13 cellular contexts compared by ENCODE assay signal in genomic region chr5:132102101-132102701, GRCh38. TPM values are rescaled to one million over a fixed set of nuclear protein-coding genes. Genes with fewer than 3 reads are reported as not detected.
DNase-seq lines count a peak whose midpoint lies in the region; ATAC-seq and TF ChIP-seq lines count a peak whose summit lies in the region.
"Had no signal": no experiment of that assay in that cellular context is flagged by ENCODE, and none has a peak within 500 bp of the region (broad histone marks: within the 10 kb centered on the region; RNA-seq: fewer than 3 reads in every experiment).

No MANE protein-coding gene starts in this region.

- H3K27ac ChIP-seq in effector memory CD4-positive, alpha-beta T cell (ENCODE audit: insufficient read depth, low read length, poor library complexity, severe bottlenecking): peak overlapping the region; percentile 85
- H3K27ac ChIP-seq in A673 (ENCODE audit: low read depth, low read length, poor library complexity, severe bottlenecking): no peak overlapping the region
- H3K27ac ChIP-seq: cardiac muscle cell had no signal

- ATAC-seq in GM19328 (IDR thresholded peaks at IDR 0.05; ENCODE audit: unreplicated experiment): no peak

- H3K36me3 Mint-ChIP-seq in activated CD4-positive, alpha-beta memory T cell treated with anti-CD3 and anti-CD28 coated beads for 36 hours: no peaks in the 10 kb centered on the region
- H3K36me3 Mint-ChIP-seq in stimulated activated naive CD8-positive, alpha-beta T cell treated with anti-CD3 and anti-CD28 coated beads, Interleukin-15, Interleukin-2, amounts not matched to agents 100 ng/mL and 50 ng/mL, for 24 hours (ENCODE audit: low read depth): peaks cover under 1% of the 10 kb centered on the region

- BruUV-seq in A673 (replicated peaks; lab: Mats Ljungman, UMichigan): no TSS peak

- no peak for TF ChIP-seq CTCF in A673 (conservative IDR thresholded peaks at IDR 0.05; ENCODE audit: low read depth, low read length)

- peak overlapping the region; percentile 86 for H3K27ac Mint-ChIP-seq in activated CD4-positive, alpha-beta memory T cell treated with anti-CD3 and anti-CD28 coated beads for 36 hours
- H3K27ac Mint-ChIP-seq in stimulated activated naive CD8-positive, alpha-beta T cell treated with anti-CD3 and anti-CD28 coated beads, Interleukin-15, Interleukin-2, amounts not matched to agents 100 ng/mL and 50 ng/mL, for 24 hours: peak overlapping the region; percentile 97

- no peaks in the 10 kb centered on the region for H3K27me3 Mint-ChIP-seq in activated CD4-positive, alpha-beta memory T cell treated with anti-CD3 and anti-CD28 coated beads for 36 hours
- no peaks in the 10 kb centered on the region for H3K27me3 Mint-ChIP-seq in stimulated activated naive CD8-positive, alpha-beta T cell treated with anti-CD3 and anti-CD28 coated beads, Interleukin-15, Interleukin-2, amounts not matched to agents 100 ng/mL and 50 ng/mL, for 24 hours

- intact Hi-C loops in activated CD4-positive, alpha-beta memory T cell treated with anti-CD3 and anti-CD28 coated beads for 36 hours (cut with micrococcal nuclease): loop anchor here (2.0 to 10.0 kb wide), 3 partner anchors 193 to 847 kb away; partner anchors contain the start of gene SLC22A4
- intact Hi-C loops in A673 (cut with micrococcal nuclease; ENCODE audit: unreplicated experiment): no loop called here

- H3K9me3 Mint-ChIP-seq in activated CD4-positive, alpha-beta memory T cell treated with anti-CD3 and anti-CD28 coated beads for 36 hours: no peaks in the 10 kb centered on the region
- H3K9me3 Mint-ChIP-seq in stimulated activated naive CD8-positive, alpha-beta T cell treated with anti-CD3 and anti-CD28 coated beads, Interleukin-15, Interleukin-2, amounts not matched to agents 100 ng/mL and 50 ng/mL, for 24 hours: no peaks in the 10 kb centered on the region

- H3K9me3 ChIP-seq in effector memory CD4-positive, alpha-beta T cell (ENCODE audit: control insufficient read depth, low read length): no peaks in the 10 kb centered on the region
- H3K9me3 ChIP-seq in A673 (ENCODE audit: low read depth, low read length, poor library complexity, severe bottlenecking): no peaks in the 10 kb centered on the region

- H3K4me1 Mint-ChIP-seq in activated CD4-positive, alpha-beta memory T cell treated with anti-CD3 and anti-CD28 coated beads for 36 hours (ENCODE audit: low read depth): peaks cover 83% of the 10 kb centered on the region
- peaks cover 92% of the 10 kb centered on the region for H3K4me1 Mint-ChIP-seq in stimulated activated naive CD8-positive, alpha-beta T cell treated with anti-CD3 and anti-CD28 coated beads, Interleukin-15, Interleukin-2, amounts not matched to agents 100 ng/mL and 50 ng/mL, for 24 hours (ENCODE audit: low read depth)

- peaks cover 67% of the 10 kb centered on the region for H3K4me1 ChIP-seq in effector memory CD4-positive, alpha-beta T cell (ENCODE audit: control insufficient read depth, insufficient read depth, low read length, poor library complexity, severe bottlenecking)
- no peaks in the 10 kb centered on the region for H3K4me1 ChIP-seq in A673 (ENCODE audit: insufficient read depth, low read length, poor library complexity, severe bottlenecking)

- no peaks in the 10 kb centered on the region for H3K27me3 ChIP-seq in effector memory CD4-positive, alpha-beta T cell (replicated peaks; ENCODE audit: control insufficient read depth, insufficient read depth, low read length, poor library complexity, severe bottlenecking)
- no peaks in the 10 kb centered on the region for H3K27me3 ChIP-seq in A673 (replicated peaks; ENCODE audit: insufficient read depth, low read depth, low read length, poor library complexity)
- H3K27me3 ChIP-seq: cardiac muscle cell had no signal

- H3K4me3 ChIP-seq in effector memory CD4-positive, alpha-beta T cell (ENCODE audit: insufficient read depth, low read depth, low read length, poor library complexity, severe bottlenecking): no peak overlapping the region
- H3K4me3 ChIP-seq in A673 (ENCODE audit: low read depth, low read length, poor library complexity, severe bottlenecking): no peak overlapping the region
- H3K4me3 ChIP-seq: cardiac muscle cell had no signal

- CTCF ChIA-PET in activated CD4-positive, alpha-beta memory T cell treated with anti-CD3 and anti-CD28 coated beads for 36 hours (lab: Charles Lee): interaction anchor here (0.8 to 2.0 kb wide), 12 partner anchors 10 to 290 kb away, joined by 3 to 13 read pairs (median 4); no protein-coding TSS in a partner anchor
- CTCF ChIA-PET in A673 (lab: Charles Lee): no interaction called here

- H3K4me3 Mint-ChIP-seq in activated CD4-positive, alpha-beta memory T cell treated with anti-CD3 and anti-CD28 coated beads for 36 hours: peak overlapping the region; percentile 52
- peak overlapping the region; percentile 83 for H3K4me3 Mint-ChIP-seq in stimulated activated naive CD8-positive, alpha-beta T cell treated with anti-CD3 and anti-CD28 coated beads, Interleukin-15, Interleukin-2, amounts not matched to agents 100 ng/mL and 50 ng/mL, for 24 hours

- DNase-seq in activated effector memory CD4-positive, alpha-beta T cell treated with anti-CD3 and anti-CD28 coated beads, Interleukin-2, amount 50 U/mL, for 16 hours: peak; percentile 82
- DNase-seq in activated effector memory CD4-positive, alpha-beta T cell treated with Interleukin-2 at 50 U/mL for 16 hours: no peak
- peak; percentile 71 for DNase-seq in activated CD4-positive, alpha-beta memory T cell treated with anti-CD3 and anti-CD28 coated beads for 36 hours
- peak; percentile 36 to 58 (median 48) for DNase-seq in effector memory CD4-positive, alpha-beta T cell
- DNase-seq in A673 (ENCODE audit: low spot score): no peak
- no peak for DNase-seq in hypothalamus (lab: John Stamatoyannopoulos, UW)
- DNase-seq: ACHN, NCI-H187 had no signal

- POLR2A ChIA-PET in activated CD4-positive, alpha-beta memory T cell treated with anti-CD3 and anti-CD28 coated beads for 36 hours (lab: Charles Lee): interaction anchor here (0.8 to 8.1 kb wide), 9 partner anchors 11 to 393 kb away, joined by 3 to 65 read pairs (median 3); partner anchors contain the start of gene CSF2
- POLR2A ChIA-PET in A673 (lab: Charles Lee; ENCODE audit: low non-redundant PET): no interaction called here

- H3K36me3 ChIP-seq in effector memory CD4-positive, alpha-beta T cell (ENCODE audit: control insufficient read depth, insufficient read depth, low read length): no peaks in the 10 kb centered on the region
- H3K36me3 ChIP-seq in A673 (ENCODE audit: insufficient read depth, low read length, poor library complexity, severe bottlenecking): no peaks in the 10 kb centered on the region
- H3K36me3 ChIP-seq: cardiac muscle cell had no signal

RNA-seq across cellular contexts. Expression of gene CSF2, which starts 28.6 kb away (rescaled TPM):
- total RNA-seq in activated CD4-positive, alpha-beta memory T cell treated with anti-CD3 and anti-CD28 coated beads for 36 hours: 100 to 1,000 TPM; 125 to 128 TPM
- not detected in 2 replicates for total RNA-seq in A673 (2021)
- total RNA-seq: cardiac muscle cell, skeletal muscle tissue, ureter had no signal

RNA-seq across cellular contexts. Expression of gene IL3, which starts 41.7 kb away (rescaled TPM):
- 10 to 100 TPM; 23.1 to 23.3 TPM for total RNA-seq in activated CD4-positive, alpha-beta memory T cell treated with anti-CD3 and anti-CD28 coated beads for 36 hours
- not detected in 2 replicates for total RNA-seq in A673 (2021)
- total RNA-seq: cardiac muscle cell, skeletal muscle tissue, ureter had no signal

Comparison
In these comparisons a context has a peak if more than half of its experiments do, and no peak if none do; other contexts are left out.
1. DNase-seq: peak in activated effector memory CD4-positive, alpha-beta T cell treated with anti-CD3 and anti-CD28 coated beads, Interleukin-2, amount 50 U/mL, for 16 hours (single experiment), activated CD4-positive, alpha-beta memory T cell treated with anti-CD3 and anti-CD28 coated beads for 36 hours (single experiment) and effector memory CD4-positive, alpha-beta T cell (3 of 3); none in activated effector memory CD4-positive, alpha-beta T cell treated with Interleukin-2 at 50 U/mL for 16 hours (single experiment), A673 (single experiment) and hypothalamus (0 of 51).
2. RNA of gene CSF2, which starts 28.6 kb away (total RNA-seq): 125 to 128 TPM in activated CD4-positive, alpha-beta memory T cell treated with anti-CD3 and anti-CD28 coated beads for 36 hours; not detected in A673; every median in the first group is over 100 times any median in the second.
3. RNA of gene IL3, which starts 41.7 kb away (total RNA-seq): 23.1 to 23.3 TPM in activated CD4-positive, alpha-beta memory T cell treated with anti-CD3 and anti-CD28 coated beads for 36 hours; not detected in A673; every median in the first group is over 10 times any median in the second.